ENCODE assay signal across 8 cellular contexts in genomic region chr7:74452748-74453320, GRCh38. TPM values are rescaled to one million over a fixed set of nuclear protein-coding genes. Genes with fewer than 3 reads are reported as not detected.
DNase-seq lines count a peak whose midpoint lies in the region; ATAC-seq, FAIRE-seq and TF ChIP-seq lines count a peak whose summit lies in the region.

No MANE protein-coding gene starts in this region.

- H3K27ac ChIP-seq in A549 (peak overlapping the region; percentile 96 to 98), IMR-90 (ENCODE audit: insufficient read depth, low read length) (peak overlapping the region; percentile 48)

- peak overlapping the region; percentile 57; the same call in 1 of the 2 replicates for H2BK120ac ChIP-seq in IMR-90 (ENCODE audit: low read depth, low read length)

- H3K9me3 ChIP-seq in A549 (0 out of 3 replicates have a peak, but pooled peaks cover 5% of the 10 kb centered on the region), IMR-90 (ENCODE audit: control insufficient read depth, insufficient read depth, low read length) (no peaks in the 10 kb centered on the region)

- no peaks in the 10 kb centered on the region for H3K27me3 Mint-ChIP-seq in activated T-cell treated with anti-CD3 and anti-CD28 coated beads, Interleukin-2, amount 50 U/mL, for 24 hours

- no peak for TF ChIP-seq POLR2A in A549 (IDR thresholded peaks at IDR 0.05; ENCODE audit: low read length)
- TF ChIP-seq POLR2A in IMR-90 (IDR thresholded peaks at IDR 0.05; ENCODE audit: low read depth, low read length) = no peak

- no peak overlapping the region for H3K56ac ChIP-seq in IMR-90 (ENCODE audit: extremely low read depth, insufficient read depth, low read length)

- peak overlapping the region; percentile 94 for H2AK9ac ChIP-seq in IMR-90 (replicated peaks; ENCODE audit: low read depth, low read length, poor library complexity)

- peak overlapping the region; percentile 94 for H2AFZ ChIP-seq in IMR-90 (replicated peaks; ENCODE audit: low read length, poor library complexity)

- POLR2A ChIA-PET in A549 (lab: Yijun Ruan, JAX) = no interaction called here
- POLR2A ChIA-PET in IMR-90 (lab: Charles Lee; ENCODE audit: unreplicated experiment) = no interaction called here

- BruUV-seq in IMR-90 (replicated peaks; lab: Mats Ljungman, UMichigan) = no TSS peak

- H3K4ac ChIP-seq in IMR-90 (ENCODE audit: low read depth, low read length) = peak overlapping the region; percentile 94

- dilution Hi-C loops in IMR-90 (cut with HindIII; ENCODE audit: low sequenced_read_pairs, unreplicated experiment) = no loop called here

- DNase-seq in A549 (ENCODE audit: low read depth in 1 of 2, low spot score in 1 of 2) (peak in 1 of 2 experiments; percentile 34), IMR-90 (no peak), glomerular visceral epithelial cell (ENCODE audit: extremely low spot score) (peak; percentile 67), retina (peak; percentile 37), OCI-M2 (lab: John Stamatoyannopoulos, UW; ENCODE audit: unreplicated experiment) (no peak), posterior vena cava (ENCODE audit: low spot score) (no peak)
- peak; percentile 67 for DNase-seq in activated T-cell treated with anti-CD3 and anti-CD28 coated beads, Interleukin-2, amount 50 U/mL, for 24 hours

- intact Hi-C loops in IMR-90 (cut with micrococcal nuclease) = loop anchor here (5.0 kb wide), 1 partner anchor 94 kb away; no protein-coding TSS in a partner anchor
- intact Hi-C loops in posterior vena cava (cut with DNase I) = no loop called here

- peaks cover 9% of the 10 kb centered on the region for H3K9me1 ChIP-seq in IMR-90 (ENCODE audit: insufficient read depth, low read length)

- no peaks in the 10 kb centered on the region for H3K36me3 Mint-ChIP-seq in activated T-cell treated with anti-CD3 and anti-CD28 coated beads, Interleukin-2, amount 50 U/mL, for 24 hours (ENCODE audit: low read depth)

- in situ Hi-C loops in IMR-90 (cut with MboI; ENCODE audit: low sequenced_read_pairs) = no loop called here

- ATAC-seq in A549 (peak in 1 of 2 experiments; percentile 11; a peak in 3 of 6 replicates), IMR-90 (ENCODE audit: low read depth) (peak; percentile 3), GM19463 (IDR thresholded peaks at IDR 0.05; ENCODE audit: unreplicated experiment) (no peak)

- WGBS in A549 (ENCODE audit: missing lambda C conversion rate) = 89% methylated on average over 11 of the region's 15 CpGs
- WGBS in IMR-90 (ENCODE audit: extremely low coverage in 2 of 2, insufficient read length in 1 of 2), 2 experiments = 17% methylated on average over 1 of the region's 15 CpGs; no CpG with 5 or more reads in 1 of the 2 experiments

- peak overlapping the region; percentile 87 for H4K5ac ChIP-seq in IMR-90 (ENCODE audit: low read depth, low read length)

- peak overlapping the region; percentile 90 for H3K27ac Mint-ChIP-seq in activated T-cell treated with anti-CD3 and anti-CD28 coated beads, Interleukin-2, amount 50 U/mL, for 24 hours

- H3K14ac ChIP-seq in IMR-90 (replicated peaks; ENCODE audit: low read depth, low read length) = peak overlapping the region; percentile 82; the same call in 1 of the 2 replicates

- peaks cover 26% of the 10 kb centered on the region for H4K20me1 ChIP-seq in IMR-90 (ENCODE audit: insufficient read depth, low read length)

- TF ChIP-seq RAD21 in A549 (conservative IDR thresholded peaks at IDR 0.05 in 1 of 2, IDR thresholded peaks at IDR 0.05 in 1 of 2) = no peak
- TF ChIP-seq RAD21 in IMR-90 (IDR thresholded peaks at IDR 0.05; ENCODE audit: low read length) = no peak

- CTCF ChIA-PET in A549 (lab: Yijun Ruan, JAX) (interaction anchor here (1.0 to 1.8 kb wide), 2 partner anchors 35 to 84 kb away, joined by 3 to 4 read pairs; no protein-coding TSS in a partner anchor), IMR-90 (lab: Yijun Ruan, JAX) (no interaction called here)

- peaks cover 8 to 40% of the 10 kb centered on the region in 2 experiments; a peak in 3 of 4 replicates for H3K79me1 ChIP-seq in IMR-90 (ENCODE audit: low read depth in 1 of 2, low read length in 2 of 2)

- peak overlapping the region; percentile 68 for H3K4me3 Mint-ChIP-seq in activated T-cell treated with anti-CD3 and anti-CD28 coated beads, Interleukin-2, amount 50 U/mL, for 24 hours

- no peak for TF ChIP-seq EP300 in A549 (IDR thresholded peaks at IDR 0.05)

- peak overlapping the region; percentile 89 for H2AK5ac ChIP-seq in IMR-90 (ENCODE audit: low read depth, low read length)

- H3K9me3 Mint-ChIP-seq in activated T-cell treated with anti-CD3 and anti-CD28 coated beads, Interleukin-2, amount 50 U/mL, for 24 hours = no peaks in the 10 kb centered on the region

- peak overlapping the region; percentile 74; the same call in 1 of the 2 replicates for H3K23ac ChIP-seq in IMR-90 (ENCODE audit: low read depth, low read length)

- peak overlapping the region; percentile 70 for H3K9ac ChIP-seq in IMR-90 (ENCODE audit: low read depth, low read length)

- H3K36me3 ChIP-seq in IMR-90 (ENCODE audit: control insufficient read depth, insufficient read depth, low read length) = no peaks in the 10 kb centered on the region; the same call in 1 of the 2 replicates

- H4K8ac ChIP-seq in IMR-90 (ENCODE audit: low read depth in 2 of 2, low read length in 2 of 2) = peak overlapping the region; percentile 81 to 91

- no peaks in the 10 kb centered on the region; the same call in 1 of the 2 replicates for H3K27me3 ChIP-seq in IMR-90 (ENCODE audit: control insufficient read depth, insufficient read depth, low read length)

- H3K4me3 ChIP-seq in A549 (peak overlapping the region; percentile 92), IMR-90 (ENCODE audit: insufficient read depth, low read depth, low read length) (peak overlapping the region; percentile 61)

- peak overlapping the region; percentile 77 for H3K18ac ChIP-seq in IMR-90 (ENCODE audit: low read depth, low read length)

- 0 out of 3 replicates have a peak overlapping the region, but pooled peaks have one; percentile 15 for H2BK15ac ChIP-seq in IMR-90 (ENCODE audit: low read depth, low read length)

- peaks cover 18% of the 10 kb centered on the region for H3K4me1 ChIP-seq in A549
- H3K4me1 ChIP-seq in IMR-90 (ENCODE audit: control insufficient read depth, insufficient read depth, low read length) = peaks cover 16% of the 10 kb centered on the region

- H2BK5ac ChIP-seq in IMR-90 (ENCODE audit: low read depth, low read length, poor library complexity, severe bottlenecking) = peak overlapping the region; percentile 18

- H2BK20ac ChIP-seq in IMR-90 (ENCODE audit: low read depth, low read length) = no peak overlapping the region

- TF ChIP-seq CTCF in A549 (IDR thresholded peaks at IDR 0.05) = no peak
- TF ChIP-seq CTCF in IMR-90 (conservative IDR thresholded peaks at IDR 0.05; ENCODE audit: low read depth, low read length) = no peak

- FAIRE-seq in A549 (lab: Jason Lieb, UNC) = no peak

- H3K4me1 Mint-ChIP-seq in activated T-cell treated with anti-CD3 and anti-CD28 coated beads, Interleukin-2, amount 50 U/mL, for 24 hours (ENCODE audit: low read depth) = peaks cover 18% of the 10 kb centered on the region

- H3K4me2 ChIP-seq in A549 (peak overlapping the region; percentile 99), IMR-90 (ENCODE audit: low read depth, low read length) (peak overlapping the region; percentile 90)

- peak overlapping the region; percentile 77 for H4K91ac ChIP-seq in IMR-90 (ENCODE audit: insufficient read depth, low read depth, low read length)

TF ChIP-seq in A549, 52 proteins besides CTCF, POLR2A, EP300 and RAD21:
- TF ChIP-seq CHD2 (IDR thresholded peaks at IDR 0.05; ENCODE audit: low read length, partially characterized antibody) (no peak), HOXB13 (CRISPR knock-in tag; IDR thresholded peaks at IDR 0.05; ENCODE audit: low read depth) (peak; percentile 77; the same call in 1 of the 2 replicates), HEYL (CRISPR knock-in tag; IDR thresholded peaks at IDR 0.05) (0 out of 2 replicates have a peak, but pooled peaks have one; percentile 42), ATOH8 (CRISPR knock-in tag; IDR thresholded peaks at IDR 0.05; ENCODE audit: low read depth) (0 out of 2 replicates have a peak, but pooled peaks have one; percentile 12), NFE2L2 (conservative IDR thresholded peaks at IDR 0.05; ENCODE audit: low read length) (no peak)

TF ChIP-seq in IMR-90, 13 proteins besides CTCF, POLR2A, EP300 and RAD21:
- TF ChIP-seq MAZ (IDR thresholded peaks at IDR 0.05; ENCODE audit: borderline replicate concordance, low read depth, low read length) = 0 out of 2 replicates have a peak, but pooled peaks have one; percentile 7
- peak; percentile 49; the same call in 1 of the 2 replicates for TF ChIP-seq USF2 (IDR thresholded peaks at IDR 0.05; ENCODE audit: low read depth, low read length)
- TF ChIP-seq MAFK (IDR thresholded peaks at IDR 0.05; ENCODE audit: low read depth, low read length) = no peak
- no peak for TF ChIP-seq RCOR1 (IDR thresholded peaks at IDR 0.05; ENCODE audit: insufficient replicate concordance, low read length)

RNA-seq across cellular contexts. Expression of gene GTF2IRD1, which starts 0.9 kb away (rescaled TPM):
- 20.5 and 23.2 TPM in 2 replicates for polyA plus RNA-seq in A549 (2011; rRNA removed)
- polyA plus RNA-seq in A549 (2012; cell fraction: cytosol; rRNA removed) = 19.0 and 21.6 TPM in 2 replicates
- polyA plus RNA-seq in A549 (2012; cell fraction: nucleus; rRNA removed) = 21.1 and 26.9 TPM in 2 replicates
- polyA plus RNA-seq in A549 (2017; fragmentation: RNase III; extraction: RNeasy Plus Mini Kit Qiagen cat#74134 plus additional on column Dnase treatment) = 19.9 to 21.7 TPM (median 21.5 TPM) in 3 replicates
- 16.4 and 25.3 TPM in 2 replicates for polyA minus RNA-seq in A549 (2011; rRNA and poly(A)+ RNA removed)
- total RNA-seq in IMR-90 (2012; rRNA removed) = 4.1 and 5.0 TPM in 2 replicates
- 21.9 and 22.6 TPM in 2 replicates for polyA plus RNA-seq in IMR-90 (2012; rRNA removed)
- polyA plus RNA-seq in IMR-90 (2012; cell fraction: cytosol; rRNA removed) = 19.6 and 26.0 TPM in 2 replicates
- polyA plus RNA-seq in IMR-90 (2012; cell fraction: nucleus; rRNA removed; ENCODE audit: low replicate concordance) = 27.5 and 33.3 TPM in 2 replicates
- 10 to 100 TPM; 14.7 to 17.0 TPM for total RNA-seq in posterior vena cava

Comparison
In these comparisons a context has a peak if more than half of its experiments do, and no peak if none do; other contexts are left out.
1. DNase-seq: peak in activated T-cell treated with anti-CD3 and anti-CD28 coated beads, Interleukin-2, amount 50 U/mL, for 24 hours (single experiment), glomerular visceral epithelial cell (single experiment) and retina (single experiment); none in IMR-90 (single experiment), OCI-M2 (single experiment) and posterior vena cava (single experiment).